23 cellular contexts compared by ENCODE assay signal in genomic region chr2:126616606-126617069, GRCh38.
DNase-seq lines count a peak whose midpoint lies in the region; ATAC-seq lines count a peak whose summit lies in the region.
"Had no signal": no experiment of that assay in that cellular context is flagged by ENCODE, and none has a peak within 500 bp of the region (broad histone marks: within the 10 kb centered on the region; RNA-seq: fewer than 3 reads in every experiment).

No MANE protein-coding gene starts in this region.

- H3K9ac ChIP-seq in BLaER1 treated with 17β-estradiol and CSF1 and Interleukin-3, amounts not matched to agents 10 nM and 100 nM, result no peak overlapping the region
- H3K9ac ChIP-seq: neural progenitor cell had no signal

- peak; percentile 57 for ATAC-seq in GM19023 (IDR thresholded peaks at IDR 0.05; ENCODE audit: unreplicated experiment)
- ATAC-seq in HG02678 (IDR thresholded peaks at IDR 0.05; ENCODE audit: unreplicated experiment), result peak; percentile 67
- ATAC-seq in HG03575 (IDR thresholded peaks at IDR 0.05; ENCODE audit: extremely low read depth, insufficient number of reproducible peaks, low FRiP score, unreplicated experiment), result peak; percentile 54
- no peak for ATAC-seq in stimulated activated naive CD8-positive, alpha-beta T cell treated with anti-CD3 and anti-CD28 coated beads, Interleukin-15, amount 100 ng/mL, for 72 hours
- ATAC-seq in stimulated activated naive CD8-positive, alpha-beta T cell treated with anti-CD3 and anti-CD28 coated beads, Interleukin-15, Interleukin-2, amounts not matched to agents 100 U/mL and 50 U/mL, for 24 hours, result no peak
- ATAC-seq: activated CD4-positive, alpha-beta T cell treated with anti-CD3 and anti-CD28 coated beads for 36 hours; foreskin keratinocyte; mucosa of descending colon had no signal

- no peaks in the 10 kb centered on the region for H4K20me1 ChIP-seq in BLaER1 treated with 17β-estradiol and CSF1 and Interleukin-3, amounts not matched to agents 10 nM and 100 nM

- H3K36me3 ChIP-seq in BLaER1 treated with 17β-estradiol and CSF1 and Interleukin-3, amounts not matched to agents 10 nM and 100 nM, result no peaks in the 10 kb centered on the region
- H3K36me3 ChIP-seq: neural progenitor cell had no signal

- peaks cover 0 to 20% (median 12%) of the 10 kb centered on the region in 10 experiments; a peak in 17 of 20 replicates for H3K4me1 ChIP-seq in BLaER1 treated with 17β-estradiol and CSF1 and Interleukin-3, amounts not matched to agents 10 nM and 100 nM
- H3K4me1 ChIP-seq: foreskin keratinocyte, neural progenitor cell had no signal

- peaks cover 8% of the 10 kb centered on the region for H3K4me1 Mint-ChIP-seq in stimulated activated naive CD8-positive, alpha-beta T cell treated with anti-CD3 and anti-CD28 coated beads, Interleukin-15, amount 100 ng/mL, for 72 hours
- H3K4me1 Mint-ChIP-seq: activated CD4-positive, alpha-beta T cell treated with anti-CD3 and anti-CD28 coated beads for 36 hours; activated naive CD8-positive, alpha-beta T cell treated with anti-CD3 and anti-CD28 coated beads for 36 hours had no signal

- peak overlapping the region in 1 of 2 donors; percentile 85 for H3K27ac Mint-ChIP-seq in stimulated activated naive CD8-positive, alpha-beta T cell treated with anti-CD3 and anti-CD28 coated beads, Interleukin-15, amount 100 ng/mL, for 72 hours
- H3K27ac Mint-ChIP-seq: activated CD4-positive, alpha-beta T cell treated with anti-CD3 and anti-CD28 coated beads for 36 hours; activated naive CD8-positive, alpha-beta T cell treated with anti-CD3 and anti-CD28 coated beads for 36 hours; neural progenitor cell had no signal

- no peak overlapping the region for H3K4me3 Mint-ChIP-seq in stimulated activated naive CD8-positive, alpha-beta T cell treated with anti-CD3 and anti-CD28 coated beads, Interleukin-15, amount 100 ng/mL, for 72 hours
- H3K4me3 Mint-ChIP-seq: activated CD4-positive, alpha-beta T cell treated with anti-CD3 and anti-CD28 coated beads for 36 hours; activated naive CD8-positive, alpha-beta T cell treated with anti-CD3 and anti-CD28 coated beads for 36 hours; neural progenitor cell had no signal

- no peak overlapping the region for H3K27ac ChIP-seq in BLaER1 treated with 17β-estradiol and CSF1 and Interleukin-3, amounts not matched to agents 10 nM and 100 nM
- H3K27ac ChIP-seq: foreskin keratinocyte, neural progenitor cell had no signal

- peaks cover 13 to 22% (median 15%) of the 10 kb centered on the region in 11 experiments for H3K9me3 ChIP-seq in BLaER1 treated with 17β-estradiol and CSF1 and Interleukin-3, amounts not matched to agents 10 nM and 100 nM (replicated peaks in 1 of 11)
- H3K9me3 ChIP-seq: mucosa of descending colon had no signal

- no peaks in the 10 kb centered on the region for H3K27me3 Mint-ChIP-seq in stimulated activated naive CD8-positive, alpha-beta T cell treated with anti-CD3 and anti-CD28 coated beads, Interleukin-15, amount 100 ng/mL, for 72 hours
- H3K27me3 Mint-ChIP-seq: activated CD4-positive, alpha-beta T cell treated with anti-CD3 and anti-CD28 coated beads for 36 hours; activated naive CD8-positive, alpha-beta T cell treated with anti-CD3 and anti-CD28 coated beads for 36 hours had no signal

- H3K4me2 ChIP-seq in BLaER1 treated with 17β-estradiol and CSF1 and Interleukin-3, amounts not matched to agents 10 nM and 100 nM, result peak overlapping the region; percentile 3 to 67 (median 48); a peak in 20 of 22 replicates
- H3K4me2 ChIP-seq: neural progenitor cell had no signal

- H3K9me3 Mint-ChIP-seq in stimulated activated naive CD8-positive, alpha-beta T cell treated with anti-CD3 and anti-CD28 coated beads, Interleukin-15, amount 100 ng/mL, for 72 hours, result peaks cover 0 to 10% of the 10 kb centered on the region in 2 donors

- no peaks in the 10 kb centered on the region for H3K27me3 ChIP-seq in BLaER1 treated with 17β-estradiol and CSF1 and Interleukin-3, amounts not matched to agents 10 nM and 100 nM
- H3K27me3 ChIP-seq: foreskin keratinocyte, neural progenitor cell had no signal

- no peak overlapping the region for H3K4me3 ChIP-seq in BLaER1 treated with 17β-estradiol and CSF1 and Interleukin-3, amounts not matched to agents 10 nM and 100 nM
- H3K4me3 ChIP-seq: mucosa of descending colon, neural progenitor cell had no signal

- DNase-seq in RPMI8226 (no peak), pons (ENCODE audit: low spot score) (no peak)
- DNase-seq in stimulated activated naive CD8-positive, alpha-beta T cell treated with anti-CD3 and anti-CD28 coated beads, Interleukin-15, amount 100 ng/mL, for 72 hours, result no peak
- no peak for DNase-seq in stimulated activated naive CD8-positive, alpha-beta T cell treated with anti-CD3 and anti-CD28 coated beads, Interleukin-15, Interleukin-2, amounts not matched to agents 100 U/mL and 50 U/mL, for 24 hours
- DNase-seq: activated CD4-positive, alpha-beta T cell treated with anti-CD3 and anti-CD28 coated beads for 36 hours; activated naive CD8-positive, alpha-beta T cell treated with anti-CD3 and anti-CD28 coated beads for 36 hours; C1 segment of cervical spinal cord; cerebellar nuclear complex; foreskin keratinocyte; GOT3; hippocampal formation; islet precursor cell; mucosa of descending colon; NCI-H146; NCI-H2171; NCI-H526; SHP77 treated with DMSO at 0.1 percent for 48 hours; stimulated activated CD4-positive, alpha-beta T cell treated with anti-CD3 and anti-CD28 coated beads, Interleukin-4, amount 100 ng/mL, for 24 hours had no signal

Comparison
In these comparisons a context has a peak if more than half of its experiments do, and no peak if none do; other contexts are left out.
1. ATAC-seq: peak in GM19023 (single experiment), HG02678 (single experiment) and HG03575 (single experiment); none in stimulated activated naive CD8-positive, alpha-beta T cell treated with anti-CD3 and anti-CD28 coated beads, Interleukin-15, amount 100 ng/mL, for 72 hours (single experiment) and stimulated activated naive CD8-positive, alpha-beta T cell treated with anti-CD3 and anti-CD28 coated beads, Interleukin-15, Interleukin-2, amounts not matched to agents 100 U/mL and 50 U/mL, for 24 hours (single experiment).